10 cellular contexts compared by ENCODE assay signal in the genomic region with DNA sequence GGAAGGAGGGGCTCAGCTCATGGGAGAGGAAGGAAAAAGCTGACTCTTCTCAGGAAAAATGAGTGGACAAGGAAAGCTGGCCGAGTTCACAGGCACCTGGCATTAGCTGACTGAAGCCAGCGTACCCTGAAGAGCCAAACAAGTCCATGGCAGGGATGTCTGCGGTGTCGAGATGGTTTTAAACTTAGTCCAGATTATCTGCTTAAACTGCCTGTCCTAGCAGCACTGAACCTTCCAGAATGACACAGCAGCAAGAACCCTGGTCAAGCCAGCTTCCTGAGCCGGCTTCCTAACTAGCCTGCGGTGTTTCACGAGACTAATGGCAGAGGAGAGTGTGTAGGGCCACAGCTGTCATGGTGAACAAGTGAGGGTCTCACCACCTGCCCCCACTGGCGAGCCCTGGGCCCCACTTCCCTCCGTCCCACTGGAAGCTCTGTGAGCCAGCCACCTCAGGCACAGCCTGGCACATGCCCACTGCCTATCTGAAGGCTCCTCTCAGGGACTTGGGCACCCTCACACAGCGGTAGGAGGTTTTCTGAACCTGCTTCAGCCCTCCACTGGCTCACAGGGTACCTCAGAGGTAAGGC. TPM values are rescaled to one million over a fixed set of nuclear protein-coding genes. Genes with fewer than 3 reads are reported as not detected.
DNase-seq lines count a peak whose midpoint lies in the region; ATAC-seq, FAIRE-seq and TF ChIP-seq lines count a peak whose summit lies in the region.
"Had no signal": no experiment of that assay in that cellular context is flagged by ENCODE, and none has a peak within 500 bp of the region (broad histone marks: within the 10 kb centered on the region; RNA-seq: fewer than 3 reads in every experiment).

No MANE protein-coding gene starts in this region.

- no peak for TF ChIP-seq POLR2A in sigmoid colon (IDR thresholded peaks at IDR 0.05)

- TF ChIP-seq EP300 in sigmoid colon (IDR thresholded peaks at IDR 0.05): no peak

- peak overlapping the region; percentile 69 for H3K27ac Mint-ChIP-seq in astrocyte (ENCODE audit: unreplicated experiment)
- H3K27ac Mint-ChIP-seq: activated B cell treated with CpG ODN at 0.5 μM for 24 hours had no signal

- peak; percentile 43 for DNase-seq in EH (ENCODE audit: low read depth)
- peak; percentile 18 for DNase-seq in astrocyte (ENCODE audit: low read depth)
- DNase-seq in keratinocyte (ENCODE audit: low read depth, low spot score): no peak
- no peak for DNase-seq in sigmoid colon
- DNase-seq in SKM-1 treated with dmso at 0.1 percent for 144 hours (lab: John Stamatoyannopoulos, UW; ENCODE audit: unreplicated experiment): no peak
- DNase-seq: activated B cell treated with CpG ODN at 0.5 μM for 24 hours; activated naive CD4-positive, alpha-beta T cell treated with anti-CD3 and anti-CD28 coated beads, Interleukin-2, amount 50 U/mL, for 16 hours had no signal

- FAIRE-seq in astrocyte (lab: Jason Lieb, UNC) (no peak), keratinocyte (lab: Jason Lieb, UNC) (no peak)

- H3K79me2 ChIP-seq in astrocyte (ENCODE audit: insufficient read depth, low read length): no peaks in the 10 kb centered on the region
- no peaks in the 10 kb centered on the region for H3K79me2 ChIP-seq in keratinocyte (ENCODE audit: control insufficient read depth, insufficient read depth, low read length)

- peaks cover 22% of the 10 kb centered on the region for H3K4me1 ChIP-seq in astrocyte (ENCODE audit: insufficient read depth, low read length)
- H3K4me1 ChIP-seq in keratinocyte (ENCODE audit: control insufficient read depth, extremely low read depth, insufficient read depth, low read length): peaks cover 35% of the 10 kb centered on the region
- peaks cover 0 to 80% (median 74%) of the 10 kb centered on the region in 4 donors for H3K4me1 ChIP-seq in sigmoid colon

- H3K27me3 ChIP-seq in astrocyte (ENCODE audit: insufficient read depth, low read length) (no peaks in the 10 kb centered on the region), keratinocyte (ENCODE audit: control insufficient read depth, extremely low read depth, insufficient read depth, low read length) (no peaks in the 10 kb centered on the region), sigmoid colon (no peaks in the 10 kb centered on the region)

- peak overlapping the region; percentile 71 for H3K9ac ChIP-seq in astrocyte (ENCODE audit: low read length)
- peak overlapping the region; percentile 72 for H3K9ac ChIP-seq in keratinocyte (ENCODE audit: control insufficient read depth, extremely low read depth, insufficient read depth, low read length)

- H3K9me3 ChIP-seq in astrocyte (ENCODE audit: insufficient read depth, low read depth, low read length) (no peaks in the 10 kb centered on the region), keratinocyte (ENCODE audit: control insufficient read depth, low read depth, low read length) (no peaks in the 10 kb centered on the region), sigmoid colon (no peaks in the 10 kb centered on the region)

- no peak overlapping the region for H3K4me3 ChIP-seq in astrocyte (ENCODE audit: insufficient read depth, low read depth, low read length)
- H3K4me3 ChIP-seq in keratinocyte (ENCODE audit: control insufficient read depth in 2 of 3, extremely low read depth in 1 of 3, insufficient read depth in 2 of 3, low read depth in 1 of 3, low read length in 3 of 3): peak overlapping the region in 1 of 3 experiments; percentile 23
- H3K4me3 ChIP-seq in sigmoid colon: no peak overlapping the region

- H3K36me3 ChIP-seq in astrocyte (ENCODE audit: insufficient read depth, low read length): no peaks in the 10 kb centered on the region
- no peaks in the 10 kb centered on the region for H3K36me3 ChIP-seq in keratinocyte (ENCODE audit: control insufficient read depth in 2 of 2, extremely low read depth in 1 of 2, insufficient read depth in 2 of 2, low read length in 2 of 2)
- H3K36me3 ChIP-seq in sigmoid colon: no peaks in the 10 kb centered on the region

- no peak for TF ChIP-seq CTCF in astrocyte (IDR thresholded peaks at IDR 0.05; ENCODE audit: insufficient read depth, low read depth, low read length)
- TF ChIP-seq CTCF in keratinocyte (optimal IDR thresholded peaks at IDR 0.05 in 1 of 3, IDR thresholded peaks at IDR 0.05 in 1 of 3, conservative IDR thresholded peaks at IDR 0.05 in 1 of 3; ENCODE audit: extremely low read depth in 1 of 3, insufficient read depth in 2 of 3, low read length in 3 of 3): no peak
- TF ChIP-seq CTCF in sigmoid colon (IDR thresholded peaks at IDR 0.05): no peak

- H2AFZ ChIP-seq in astrocyte (ENCODE audit: low read depth, low read length) (peak overlapping the region; percentile 22), keratinocyte (ENCODE audit: control insufficient read depth, low read length) (no peak overlapping the region)

- H3K9me1 ChIP-seq in keratinocyte (ENCODE audit: control insufficient read depth, extremely low read depth, insufficient read depth, low read length): no peaks in the 10 kb centered on the region

- H3K4me1 Mint-ChIP-seq in astrocyte (ENCODE audit: low read depth, unreplicated experiment): peaks cover 32% of the 10 kb centered on the region
- H3K4me1 Mint-ChIP-seq: activated B cell treated with CpG ODN at 0.5 μM for 24 hours had no signal

- H4K20me1 ChIP-seq in astrocyte (ENCODE audit: insufficient read depth, low read length): no peaks in the 10 kb centered on the region
- no peaks in the 10 kb centered on the region for H4K20me1 ChIP-seq in keratinocyte (ENCODE audit: control insufficient read depth, extremely low read depth, insufficient read depth, low read length)

- dilution Hi-C loops in keratinocyte (cut with MboI; ENCODE audit: extremely low pct_ligation_motif_present, low sequenced_read_pairs): no loop called here

- ATAC-seq in HG02623 (IDR thresholded peaks at IDR 0.05; ENCODE audit: unreplicated experiment): no peak
- ATAC-seq in GM18868 (IDR thresholded peaks at IDR 0.05; ENCODE audit: unreplicated experiment): no peak
- no peak for ATAC-seq in GM19324 (IDR thresholded peaks at IDR 0.05; ENCODE audit: low FRiP score, unreplicated experiment)

- peaks cover 2% of the 10 kb centered on the region for H3K9me3 Mint-ChIP-seq in astrocyte (ENCODE audit: unreplicated experiment)
- H3K9me3 Mint-ChIP-seq: activated B cell treated with CpG ODN at 0.5 μM for 24 hours had no signal

- H3K4me2 ChIP-seq in astrocyte (ENCODE audit: low read length) (peak overlapping the region; percentile 65), keratinocyte (ENCODE audit: control insufficient read depth, extremely low read depth, insufficient read depth, low read depth, low read length) (peak overlapping the region; percentile 65)

- intact Hi-C loops in sigmoid colon (cut with DNase I): no loop called here

- H3K27me3 Mint-ChIP-seq in astrocyte (ENCODE audit: low read depth, unreplicated experiment): no peaks in the 10 kb centered on the region
- H3K27me3 Mint-ChIP-seq: activated B cell treated with CpG ODN at 0.5 μM for 24 hours had no signal

- peaks cover 5% of the 10 kb centered on the region for H3K36me3 Mint-ChIP-seq in astrocyte (ENCODE audit: low read depth, unreplicated experiment)

- 89 to 94% methylated on average over 10 of the region's 10 CpGs for WGBS in sigmoid colon, 2 donors

- H3K4me3 Mint-ChIP-seq in astrocyte (ENCODE audit: unreplicated experiment): peak overlapping the region; percentile 40
- H3K4me3 Mint-ChIP-seq: activated B cell treated with CpG ODN at 0.5 μM for 24 hours had no signal

- peak overlapping the region; percentile 84 for H3K27ac ChIP-seq in astrocyte (ENCODE audit: low read depth, low read length)
- peak overlapping the region; percentile 83 for H3K27ac ChIP-seq in keratinocyte (ENCODE audit: control insufficient read depth, insufficient read depth, low read length)
- peak overlapping the region; percentile 88 to 99 (median 98) for H3K27ac ChIP-seq in sigmoid colon

RNA-seq across cellular contexts. Expression of gene MTSS2, which starts 28.8 kb away (rescaled TPM):
- 31.3 and 38.3 TPM in 2 replicates for total RNA-seq in astrocyte
- polyA plus RNA-seq in keratinocyte: 13.3 to 22.3 TPM (median 21.8 TPM) in 3 replicates
- polyA plus RNA-seq in keratinocyte (2011; ENCODE audit: low read depth): 24.4 TPM
- 15.5 and 40.8 TPM in 2 replicates for polyA plus RNA-seq in keratinocyte (2011; cell fraction: cytosol; rRNA removed)
- 38.5 and 49.9 TPM in 2 replicates for polyA plus RNA-seq in keratinocyte (2011; cell fraction: nucleus; rRNA removed)
- polyA plus RNA-seq in keratinocyte (2012; ENCODE audit: low replicate concordance): 16.8 and 39.7 TPM in 2 replicates
- 12.8 to 45.1 TPM (median 20.7 TPM) in 3 replicates for polyA minus RNA-seq in keratinocyte
- polyA minus RNA-seq in keratinocyte (2011; cell fraction: cytosol; rRNA and poly(A)+ RNA removed): 52.2 TPM
- polyA minus RNA-seq in keratinocyte (2011; cell fraction: nucleus; rRNA and poly(A)+ RNA removed): 20.7 and 31.0 TPM in 2 replicates
- total RNA-seq in sigmoid colon: 10 to 100 TPM; 36.4 to 100.0 (median 60.7) TPM
- 10 to 100 TPM in 2 of 3 donors, 1 to 10 TPM in 1; 5.4 to 28.2 (median 10.9) TPM for polyA plus RNA-seq in sigmoid colon

Comparison
In these comparisons a context has a peak if more than half of its experiments do, and no peak if none do; other contexts are left out.
1. DNase-seq: peak in EH (single experiment) and astrocyte (single experiment); none in keratinocyte (single experiment), sigmoid colon (single experiment) and SKM-1 treated with dmso at 0.1 percent for 144 hours (single experiment).
2. Peak in every context shown above with its lines, with median percentiles within 50 percentile points of each other: H3K27ac ChIP-seq.